In the genomic region with DNA sequence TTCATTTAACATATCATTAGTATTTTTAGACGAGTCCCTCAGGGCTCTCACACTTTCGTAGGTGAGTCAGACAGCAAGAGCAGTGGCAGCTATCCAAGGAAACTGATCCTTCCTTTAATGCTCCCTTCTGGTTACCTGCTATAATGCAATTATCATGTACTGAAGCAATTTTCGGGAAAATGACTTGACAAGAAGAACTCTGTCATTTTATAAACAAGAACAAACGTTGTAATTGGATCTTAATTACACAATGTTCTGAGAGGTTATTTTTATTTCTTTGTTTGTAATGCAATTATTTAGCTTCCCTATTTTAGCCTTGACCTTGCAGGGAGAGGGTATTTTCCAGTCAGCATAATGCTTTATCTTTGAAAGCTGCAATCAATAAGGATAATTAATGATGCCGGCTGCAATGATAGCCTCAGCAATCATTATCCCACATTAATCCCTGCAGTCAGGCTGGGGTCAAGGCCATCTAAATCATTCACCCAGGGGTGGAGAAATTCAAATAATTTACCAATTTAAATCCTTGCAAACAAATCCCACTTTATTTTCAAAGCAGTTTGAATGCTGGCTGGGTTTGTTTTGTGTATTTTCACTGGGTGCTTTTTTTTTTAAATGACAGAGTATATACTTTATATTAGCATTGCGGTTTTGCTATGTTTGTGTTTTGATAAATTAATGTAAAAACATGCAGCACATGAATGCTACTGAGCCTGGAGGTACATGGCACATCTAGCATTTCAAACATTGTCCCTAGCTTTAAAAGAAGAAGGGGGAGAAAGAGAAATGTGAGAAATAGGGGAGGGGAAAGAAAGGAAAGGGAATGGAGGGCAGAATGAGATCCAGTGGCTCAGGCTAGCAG, we compare ENCODE assay signal across 16 cellular contexts.
DNase-seq lines count a peak whose midpoint lies in the region; ATAC-seq and TF ChIP-seq lines count a peak whose summit lies in the region.
"Had no signal": no experiment of that assay in that cellular context is flagged by ENCODE, and none has a peak within 500 bp of the region (broad histone marks: within the 10 kb centered on the region; RNA-seq: fewer than 3 reads in every experiment).

No MANE protein-coding gene starts in this region.

- intact Hi-C loops in PC-3 (cut with micrococcal nuclease) = loop anchor here (2.0 kb wide), 1 partner anchor 62 kb away; no protein-coding TSS in a partner anchor
- intact Hi-C loops in mucosa of descending colon (cut with DNase I, micrococcal nuclease) = no loop called here

- no peak; the same call in 1 of the 2 replicates for TF ChIP-seq CTCF in PC-3 (conservative IDR thresholded peaks at IDR 0.05; ENCODE audit: low read depth, low read length)
- no peak for TF ChIP-seq CTCF in mucosa of descending colon (IDR thresholded peaks at IDR 0.05)

- H3F3A ChIP-seq in GM23248 (ENCODE audit: insufficient read depth) = no peaks in the 10 kb centered on the region
- H3F3A ChIP-seq in PC-3 (ENCODE audit: low read length, unreplicated experiment) = no peaks in the 10 kb centered on the region

- 68 to 75% methylated on average over 6 of the region's 6 CpGs for WGBS in GM23248 (ENCODE audit: low coverage in 1 of 2, low lambda C conversion rate in 2 of 2, missing lambda C conversion rate in 2 of 2), 2 experiments

- H3K36me3 ChIP-seq in GM23248 (ENCODE audit: low read depth) (no peaks in the 10 kb centered on the region), PC-3 (ENCODE audit: low read depth, low read length) (no peaks in the 10 kb centered on the region), mucosa of descending colon (ENCODE audit: low read depth) (no peaks in the 10 kb centered on the region)
- H3K36me3 ChIP-seq: suprapubic skin had no signal

- ATAC-seq in PC-3 = peak; percentile 88
- ATAC-seq in mucosa of descending colon = no peak
- no peak for ATAC-seq in GM21723 (IDR thresholded peaks at IDR 0.05; ENCODE audit: unreplicated experiment)
- no peak for ATAC-seq in GM19023 (IDR thresholded peaks at IDR 0.05; ENCODE audit: unreplicated experiment)
- ATAC-seq: Panc1 had no signal

- H2AFZ ChIP-seq in GM23248 (no peak overlapping the region), PC-3 (ENCODE audit: low read length) (no peak overlapping the region)

- no peaks in the 10 kb centered on the region for H4K20me1 ChIP-seq in GM23248 (ENCODE audit: insufficient read depth)
- no peaks in the 10 kb centered on the region for H4K20me1 ChIP-seq in PC-3 (ENCODE audit: low read length)

- H3K4me1 ChIP-seq in GM23248 (ENCODE audit: insufficient read depth) (peaks cover 5% of the 10 kb centered on the region), PC-3 (ENCODE audit: insufficient read depth, low read length) (peaks cover 19% of the 10 kb centered on the region), mucosa of descending colon (ENCODE audit: low read depth) (no peaks in the 10 kb centered on the region)
- H3K4me1 ChIP-seq: suprapubic skin had no signal

- in situ Hi-C loops in GM23248 (cut with MboI) = no loop called here

- H3K27ac ChIP-seq in GM23248 = no peak overlapping the region
- H3K27ac ChIP-seq in PC-3 (ENCODE audit: low read length) = no peak overlapping the region
- H3K27ac ChIP-seq: dorsolateral prefrontal cortex, suprapubic skin had no signal

- H3K9me3 ChIP-seq in GM23248 (ENCODE audit: low read depth) = no peaks in the 10 kb centered on the region
- no peaks in the 10 kb centered on the region for H3K9me3 ChIP-seq in PC-3 (ENCODE audit: low read length)
- no peaks in the 10 kb centered on the region for H3K9me3 ChIP-seq in mucosa of descending colon
- H3K9me3 ChIP-seq: suprapubic skin had no signal

- CTCF ChIA-PET in PC-3 (lab: Charles Lee) = interaction anchor here (0.6 kb wide), 1 partner anchor 40 kb away, joined by 3 read pairs; no protein-coding TSS in a partner anchor

- no peak overlapping the region for H3K4me2 ChIP-seq in GM23248 (ENCODE audit: unreplicated experiment)
- H3K4me2 ChIP-seq in PC-3 (ENCODE audit: low read length) = peak overlapping the region; percentile 50

- H3K9ac ChIP-seq in GM23248 (no peak overlapping the region), PC-3 (ENCODE audit: low read length) (no peak overlapping the region)

- H3K79me2 ChIP-seq in GM23248 (ENCODE audit: insufficient read depth) = no peaks in the 10 kb centered on the region
- no peaks in the 10 kb centered on the region for H3K79me2 ChIP-seq in PC-3 (ENCODE audit: low read length)

- no TSS peak for BruUV-seq in PC-3 (replicated peaks; lab: Mats Ljungman, UMichigan)

- H3K27me3 ChIP-seq in GM23248 (replicated peaks; ENCODE audit: insufficient read depth) (no peaks in the 10 kb centered on the region), PC-3 (ENCODE audit: low read length) (no peaks in the 10 kb centered on the region)
- H3K27me3 ChIP-seq: suprapubic skin had no signal

- POLR2A ChIA-PET in PC-3 (lab: Charles Lee; ENCODE audit: unreplicated experiment) = no interaction called here

- peak; percentile 47 for DNase-seq in GM23248
- DNase-seq in NCI-H146 (lab: John Stamatoyannopoulos, UW) = peak; percentile 63
- peak; percentile 84 for DNase-seq in PC-3
- peak; percentile 41 for DNase-seq in left kidney (ENCODE audit: low read depth, low spot score)
- no peak for DNase-seq in mucosa of descending colon
- DNase-seq in NCI-H526 treated with DMSO at 0.1 percent for 48 hours (lab: John Stamatoyannopoulos, UW) = no peak
- DNase-seq: activated CD4-positive, alpha-beta T cell treated with anti-CD3 and anti-CD28 coated beads, Interleukin-2, amount 50 U/mL, for 1 hour; anterior cingulate cortex; CD4-positive, CD25-positive, alpha-beta regulatory T cell; dorsolateral prefrontal cortex; HFFc6; NCI-H187 treated with DMSO at 0.1 percent for 48 hours had no signal

- H3K9me2 ChIP-seq in GM23248 (ENCODE audit: insufficient read depth) (no peaks in the 10 kb centered on the region), PC-3 (replicated peaks; ENCODE audit: low read length) (no peaks in the 10 kb centered on the region)

- H3K4me3 ChIP-seq in GM23248 = no peak overlapping the region
- no peak overlapping the region for H3K4me3 ChIP-seq in PC-3 (ENCODE audit: low read length)
- H3K4me3 ChIP-seq in mucosa of descending colon = no peak overlapping the region
- H3K4me3 ChIP-seq: dorsolateral prefrontal cortex, suprapubic skin had no signal

Comparison
In these comparisons a context has a peak if more than half of its experiments do, and no peak if none do; other contexts are left out.
1. DNase-seq: peak in GM23248 (single experiment), NCI-H146 (single experiment), PC-3 (single experiment) and left kidney (single experiment); none in mucosa of descending colon (0 of 3) and NCI-H526 treated with DMSO at 0.1 percent for 48 hours (single experiment).